20 cellular contexts compared by ENCODE assay signal in genomic region chr6:18441253-18441979, GRCh38.
"Had no signal": no experiment of that assay in that cellular context is flagged by ENCODE, and none has a peak within 500 bp of the region (broad histone marks: within the 10 kb centered on the region; RNA-seq: fewer than 3 reads in every experiment).

No MANE protein-coding gene starts in this region.

- H3K36me3 ChIP-seq: brain microvascular endothelial cell, cardiac muscle cell had no signal

- H3K27ac ChIP-seq: brain microvascular endothelial cell, cardiac muscle cell had no signal

- H3K4me3 ChIP-seq: cardiac muscle cell had no signal

- DNase-seq: activated CD4-positive, alpha-beta T cell treated with anti-CD3 and anti-CD28 coated beads for 4 hours; activated CD8-positive, alpha-beta memory T cell treated with anti-CD3 and anti-CD28 coated beads, Interleukin-2, amount 50 U/mL, for 4 hours; activated CD8-positive, alpha-beta T cell treated with anti-CD3 and anti-CD28 coated beads for 36 hours; activated gamma-delta T cell treated with Interleukin-2 at 50 U/mL for 16 hours; activated naive CD4-positive, alpha-beta T cell treated with anti-CD3 and anti-CD28 coated beads, Interleukin-2, amount 10 ng/mL, durations not matched to agents 7 days and 5 days; activated naive CD8-positive, alpha-beta T cell treated with anti-CD3 and anti-CD28 coated beads for 36 hours; activated T-cell treated with anti-CD3 and anti-CD28 coated beads, Interleukin-2, amount 50 U/mL, for 72 hours; brain microvascular endothelial cell; Kasumi-1; NCI-H1092 treated with DMSO at 0.1 percent for 48 hours; NCI-H1417 treated with DMSO at 0.1 percent for 48 hours; NCI-H1694; NCI-H2029; NCI-H446; NCI-H524 treated with DMSO at 0.1 percent for 48 hours; NCI-H748 treated with DMSO at 0.1 percent for 48 hours; PC-3; SHP77 treated with DMSO at 0.1 percent for 48 hours had no signal

- H3K27me3 ChIP-seq: brain microvascular endothelial cell, cardiac muscle cell had no signal

- ATAC-seq: activated CD4-positive, CD25-positive, alpha-beta regulatory T cell treated with anti-CD3 and anti-CD28 coated beads, Interleukin-2, amount 50 U/mL, for 24 hours; activated CD8-positive, alpha-beta T cell treated with anti-CD3 and anti-CD28 coated beads for 36 hours; activated T-cell treated with anti-CD3 and anti-CD28 coated beads, Interleukin-2, amount 50 U/mL, for 72 hours; PC-3 had no signal
